ENCODE assay signal across 8 cellular contexts in the genomic region with DNA sequence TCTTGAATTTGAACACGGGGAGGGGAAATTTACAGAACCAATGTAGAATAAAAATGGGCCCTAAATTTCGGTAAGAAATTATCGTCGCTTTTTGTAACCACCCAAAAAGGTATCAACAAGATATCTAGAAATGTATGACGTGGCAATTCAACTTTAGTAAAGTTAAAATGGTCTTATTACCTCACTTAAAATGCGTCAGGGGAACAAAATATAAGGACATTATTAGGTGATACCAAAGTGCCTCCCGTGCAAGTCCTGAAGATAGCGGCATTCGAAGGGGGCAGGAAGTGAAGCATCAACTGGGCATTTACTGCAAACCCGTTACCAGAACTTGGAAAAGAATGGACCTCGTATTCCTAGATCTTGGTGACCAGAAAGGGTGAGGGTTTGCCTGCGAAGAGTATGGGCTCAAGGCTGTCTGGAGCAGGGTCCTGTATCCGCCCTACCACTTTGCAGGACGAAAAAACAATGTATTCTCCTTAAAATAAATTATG. TPM values are rescaled to one million over a fixed set of nuclear protein-coding genes. Genes with fewer than 3 reads are reported as not detected.
A peak's percentile ranks its signal among the peaks of the same experiment; 100 is the strongest.
DNase-seq lines count a peak whose midpoint lies in the region; ATAC-seq and TF ChIP-seq lines count a peak whose summit lies in the region.

No MANE protein-coding gene starts in this region.

- H3K36me3 ChIP-seq in naive thymus-derived CD4-positive, alpha-beta T cell (ENCODE audit: control insufficient read depth in 2 of 3, insufficient read depth in 3 of 3, low read length in 3 of 3) = no peaks in the 10 kb centered on the region

- peak overlapping the region; percentile 74 to 99 (median 85) for H3K27ac Mint-ChIP-seq in CD14-positive monocyte
- peak overlapping the region in 7 of 9 donors; percentile 51 to 99 (median 75) for H3K27ac Mint-ChIP-seq in naive thymus-derived CD4-positive, alpha-beta T cell

- no peak for ATAC-seq in naive thymus-derived CD4-positive, alpha-beta T cell
- no peak for ATAC-seq in HG03025 (IDR thresholded peaks at IDR 0.05; ENCODE audit: low FRiP score, unreplicated experiment)

- peak overlapping the region; percentile 87 for H3K27ac ChIP-seq in naive thymus-derived CD4-positive, alpha-beta T cell (ENCODE audit: low read depth, low read length)

- H3K36me3 Mint-ChIP-seq in CD14-positive monocyte = peaks cover 33 to 48% of the 10 kb centered on the region in 2 donors
- H3K36me3 Mint-ChIP-seq in naive thymus-derived CD4-positive, alpha-beta T cell = peaks cover 0 to 10% (median 3%) of the 10 kb centered on the region in 5 donors

- peaks cover 0 to 47% (median 1%) of the 10 kb centered on the region in 3 donors for H3K27me3 Mint-ChIP-seq in CD14-positive monocyte (ENCODE audit: low read depth in 3 of 3)
- peaks cover 0 to 3% (median 0%) of the 10 kb centered on the region in 5 donors for H3K27me3 Mint-ChIP-seq in naive thymus-derived CD4-positive, alpha-beta T cell

- POLR2A ChIA-PET in naive thymus-derived CD4-positive, alpha-beta T cell (lab: Charles Lee) = no interaction called here

- H3K4me1 ChIP-seq in naive thymus-derived CD4-positive, alpha-beta T cell (ENCODE audit: control insufficient read depth in 2 of 2, insufficient read depth in 2 of 2, low read length in 2 of 2) = peaks cover 0 to 4% of the 10 kb centered on the region in 2 donors

- intact Hi-C loops in CD14-positive monocyte (cut with micrococcal nuclease) = loop anchor here (10.0 kb wide), 4 partner anchors 49 to 261 kb away; no protein-coding TSS in a partner anchor
- intact Hi-C loops in naive thymus-derived CD4-positive, alpha-beta T cell (cut with micrococcal nuclease) = loop anchor here (1.0 to 10.0 kb wide), 17 partner anchors 37 to 1091 kb away; a partner anchor contains a TSS

- no peak for TF ChIP-seq CTCF in CD14-positive monocyte (IDR thresholded peaks at IDR 0.05)
- TF ChIP-seq CTCF in LNCaP clone FGC (IDR thresholded peaks at IDR 0.05; ENCODE audit: control insufficient read depth, extremely low read depth, insufficient read depth) = no peak

- DNase-seq in CD14-positive monocyte (ENCODE audit: low spot score) = no peak
- DNase-seq in LNCaP clone FGC (ENCODE audit: low read depth) = no peak
- DNase-seq in cerebellar cortex (ENCODE audit: low spot score) = peak; percentile 21
- peak in 2 of 9 donors; percentile 7 to 11 for DNase-seq in naive thymus-derived CD4-positive, alpha-beta T cell
- no peak for DNase-seq in COLO668 (lab: John Stamatoyannopoulos, UW; ENCODE audit: unreplicated experiment)
- DNase-seq in iPS-NIHi7 (ENCODE audit: extremely low spot score) = no peak
- no peak for DNase-seq in HuH-7 (ENCODE audit: low spot score)

- no peaks in the 10 kb centered on the region for H3K27me3 ChIP-seq in naive thymus-derived CD4-positive, alpha-beta T cell (ENCODE audit: control insufficient read depth in 2 of 2, insufficient read depth in 2 of 2, low read length in 2 of 2)

- H3K4me3 ChIP-seq in LNCaP clone FGC (ENCODE audit: low read depth, low read length) = peak overlapping the region; percentile 56
- peak overlapping the region; percentile 65 for H3K4me3 ChIP-seq in naive thymus-derived CD4-positive, alpha-beta T cell (ENCODE audit: low read length)

- H3K9me3 Mint-ChIP-seq in CD14-positive monocyte = peaks cover 0 to 9% (median 0%) of the 10 kb centered on the region in 7 donors
- peaks cover 0 to 1% (median 0%) of the 10 kb centered on the region in 11 donors for H3K9me3 Mint-ChIP-seq in naive thymus-derived CD4-positive, alpha-beta T cell

- peak overlapping the region; percentile 78 to 83 for H3K4me3 Mint-ChIP-seq in CD14-positive monocyte
- H3K4me3 Mint-ChIP-seq in naive thymus-derived CD4-positive, alpha-beta T cell = peak overlapping the region; percentile 75 to 97 (median 83)

- peaks cover 45% of the 10 kb centered on the region for H3K4me1 Mint-ChIP-seq in CD14-positive monocyte
- peaks cover 9 to 40% (median 25%) of the 10 kb centered on the region in 7 donors for H3K4me1 Mint-ChIP-seq in naive thymus-derived CD4-positive, alpha-beta T cell

- CTCF ChIA-PET in naive thymus-derived CD4-positive, alpha-beta T cell (lab: Charles Lee) = no interaction called here

- H3K9me3 ChIP-seq in naive thymus-derived CD4-positive, alpha-beta T cell (ENCODE audit: control insufficient read depth in 2 of 3, low read length in 3 of 3) = no peaks in the 10 kb centered on the region

RNA-seq across cellular contexts. Expression of a gene that starts 1.0 kb away (rescaled TPM):
- 100 to 1,000 TPM; 806 to 851 TPM for polyA plus RNA-seq in CD14-positive monocyte
- total RNA-seq in naive thymus-derived CD4-positive, alpha-beta T cell = 10 to 100 TPM; 21.2 to 75.8 (median 25.4) TPM
- polyA plus RNA-seq in naive thymus-derived CD4-positive, alpha-beta T cell = 10 to 100 TPM; 24.4 to 31.4 TPM

Comparison
In these comparisons a context has a peak if more than half of its experiments do, and no peak if none do; other contexts are left out.
1. RNA of a gene that starts 1.0 kb away (polyA plus RNA-seq): 806 to 851 TPM in CD14-positive monocyte; 24.4 to 31.4 TPM in naive thymus-derived CD4-positive, alpha-beta T cell; every median in the first group is over 10 times any median in the second.